Comparison of ENCODE assay signal across 11 cellular contexts in genomic region chr5:66742083-66742895, GRCh38.
DNase-seq lines count a peak whose midpoint lies in the region; ATAC-seq, FAIRE-seq and TF ChIP-seq lines count a peak whose summit lies in the region.
"Had no signal": no experiment of that assay in that cellular context is flagged by ENCODE, and none has a peak within 500 bp of the region (broad histone marks: within the 10 kb centered on the region; RNA-seq: fewer than 3 reads in every experiment).

No MANE protein-coding gene starts in this region.

- H3K27ac ChIP-seq in colonic mucosa (no peak overlapping the region), suprapubic skin (no peak overlapping the region)
- no peak overlapping the region for H3K27ac ChIP-seq in naive thymus-derived CD4-positive, alpha-beta T cell (ENCODE audit: low read depth, low read length)

- CTCF ChIA-PET in naive thymus-derived CD4-positive, alpha-beta T cell (lab: Charles Lee): no interaction called here

- no peak overlapping the region for H3K4me3 Mint-ChIP-seq in naive thymus-derived CD4-positive, alpha-beta T cell
- H3K4me3 Mint-ChIP-seq: activated CD4-positive, alpha-beta memory T cell treated with anti-CD3 and anti-CD28 coated beads for 36 hours; IgD-negative memory B cell had no signal

- ATAC-seq in naive thymus-derived CD4-positive, alpha-beta T cell: no peak

- peaks cover 0 to 5% (median 0%) of the 10 kb centered on the region in 11 donors for H3K9me3 Mint-ChIP-seq in naive thymus-derived CD4-positive, alpha-beta T cell
- H3K9me3 Mint-ChIP-seq: activated CD4-positive, alpha-beta memory T cell treated with anti-CD3 and anti-CD28 coated beads for 36 hours had no signal

- peaks cover 8 to 40% (median 24%) of the 10 kb centered on the region in 5 donors for H3K27me3 Mint-ChIP-seq in naive thymus-derived CD4-positive, alpha-beta T cell
- H3K27me3 Mint-ChIP-seq: IgD-negative memory B cell had no signal

- H3K4me1 Mint-ChIP-seq in naive thymus-derived CD4-positive, alpha-beta T cell: peaks cover 0 to 9% (median 7%) of the 10 kb centered on the region in 7 donors

- no peak for FAIRE-seq in D721Med (lab: Jason Lieb, UNC)

- TF ChIP-seq POLR2A in suprapubic skin (IDR thresholded peaks at IDR 0.05): no peak

- H3K9me3 ChIP-seq in colonic mucosa: no peaks in the 10 kb centered on the region
- no peaks in the 10 kb centered on the region for H3K9me3 ChIP-seq in naive thymus-derived CD4-positive, alpha-beta T cell (ENCODE audit: control insufficient read depth in 2 of 3, low read length in 3 of 3)
- no peaks in the 10 kb centered on the region for H3K9me3 ChIP-seq in suprapubic skin

- no peak overlapping the region for H3K27ac Mint-ChIP-seq in naive thymus-derived CD4-positive, alpha-beta T cell
- H3K27ac Mint-ChIP-seq: activated CD4-positive, alpha-beta memory T cell treated with anti-CD3 and anti-CD28 coated beads for 36 hours; IgD-negative memory B cell had no signal

- H3K4me1 ChIP-seq in colonic mucosa: no peaks in the 10 kb centered on the region
- no peaks in the 10 kb centered on the region for H3K4me1 ChIP-seq in naive thymus-derived CD4-positive, alpha-beta T cell (ENCODE audit: control insufficient read depth in 2 of 2, insufficient read depth in 2 of 2, low read length in 2 of 2)
- H3K4me1 ChIP-seq in suprapubic skin: no peaks in the 10 kb centered on the region

- H3K9ac ChIP-seq in colonic mucosa (ENCODE audit: low read depth in 2 of 2, low read length in 2 of 2): no peak overlapping the region

- peak; percentile 37 for TF ChIP-seq CTCF in D721Med (IDR thresholded peaks at IDR 0.05; ENCODE audit: insufficient read depth, missing control alignments)
- TF ChIP-seq CTCF in LNCAP (IDR thresholded peaks at IDR 0.05): peak; percentile 35; the same call in 1 of the 2 replicates
- TF ChIP-seq CTCF in colonic mucosa (IDR thresholded peaks at IDR 0.05): peak; percentile 19
- no peak for TF ChIP-seq CTCF in suprapubic skin (IDR thresholded peaks at IDR 0.05)

- TF ChIP-seq EP300 in suprapubic skin (IDR thresholded peaks at IDR 0.05): no peak

- H3K27me3 ChIP-seq in colonic mucosa: no peaks in the 10 kb centered on the region
- no peaks in the 10 kb centered on the region for H3K27me3 ChIP-seq in naive thymus-derived CD4-positive, alpha-beta T cell (ENCODE audit: control insufficient read depth in 2 of 2, insufficient read depth in 2 of 2, low read length in 2 of 2)
- H3K27me3 ChIP-seq in suprapubic skin: no peaks in the 10 kb centered on the region

- POLR2A ChIA-PET in naive thymus-derived CD4-positive, alpha-beta T cell (lab: Charles Lee): no interaction called here

- H3K4me3 ChIP-seq in colonic mucosa (no peak overlapping the region), suprapubic skin (no peak overlapping the region)
- no peak overlapping the region for H3K4me3 ChIP-seq in naive thymus-derived CD4-positive, alpha-beta T cell (ENCODE audit: low read length)

- intact Hi-C loops in colonic mucosa (cut with DNase I): no loop called here
- intact Hi-C loops in naive thymus-derived CD4-positive, alpha-beta T cell (cut with micrococcal nuclease): no loop called here

- no peaks in the 10 kb centered on the region for H3K36me3 Mint-ChIP-seq in naive thymus-derived CD4-positive, alpha-beta T cell
- H3K36me3 Mint-ChIP-seq: activated CD4-positive, alpha-beta memory T cell treated with anti-CD3 and anti-CD28 coated beads for 36 hours had no signal

- H3K36me3 ChIP-seq in colonic mucosa (no peaks in the 10 kb centered on the region), suprapubic skin (no peaks in the 10 kb centered on the region)
- no peaks in the 10 kb centered on the region for H3K36me3 ChIP-seq in naive thymus-derived CD4-positive, alpha-beta T cell (ENCODE audit: control insufficient read depth in 2 of 3, insufficient read depth in 3 of 3, low read length in 3 of 3)

- WGBS in suprapubic skin: 76% methylated on average over 15 of the region's 15 CpGs

- DNase-seq in D721Med (ENCODE audit: insufficient read length, low spot score) (no peak), colonic mucosa (peak; percentile 26), myocyte (ENCODE audit: low read depth) (peak; percentile 85), GM03348 (ENCODE audit: low spot score) (no peak), suprapubic skin (ENCODE audit: low spot score in 2 of 2) (no peak)
- DNase-seq in naive thymus-derived CD4-positive, alpha-beta T cell: no peak
- DNase-seq in stimulated activated CD4-positive, alpha-beta T cell treated with anti-CD3 and anti-CD28 coated beads, Interleukin-4, amount 100 ng/mL, for 1 hour: no peak
- DNase-seq: activated CD4-positive, alpha-beta memory T cell treated with anti-CD3 and anti-CD28 coated beads for 36 hours; effector memory CD4-positive, alpha-beta T cell had no signal

Comparison
In these comparisons a context has a peak if more than half of its experiments do, and no peak if none do; other contexts are left out.
1. DNase-seq: peak in colonic mucosa (single experiment) and myocyte (single experiment); none in D721Med (single experiment), GM03348 (single experiment), naive thymus-derived CD4-positive, alpha-beta T cell (0 of 9), suprapubic skin (0 of 2) and stimulated activated CD4-positive, alpha-beta T cell treated with anti-CD3 and anti-CD28 coated beads, Interleukin-4, amount 100 ng/mL, for 1 hour (single experiment).
2. CTCF ChIP-seq: peak in D721Med (single experiment), LNCAP (single experiment) and colonic mucosa (single experiment); none in suprapubic skin (0 of 2).